Comparison of ENCODE assay signal across 8 cellular contexts in genomic region chr12:123971770-123972447, GRCh38. TPM values are rescaled to one million over a fixed set of nuclear protein-coding genes. Genes with fewer than 3 reads are reported as not detected.
DNase-seq lines count a peak whose midpoint lies in the region; ATAC-seq and TF ChIP-seq lines count a peak whose summit lies in the region.

No MANE protein-coding gene starts in this region.

- DNase-seq in GM12864 (ENCODE audit: low read depth) (no peak), NCI-H526 treated with DMSO at 0.1 percent for 48 hours (lab: John Stamatoyannopoulos, UW) (peak; percentile 52), activated T-cell treated with anti-CD3 and anti-CD28 coated beads for 24 hours (ENCODE audit: low read depth) (peak; percentile 21), epithelial cell of proximal tubule (ENCODE audit: low read depth) (no peak), testis (peak; percentile 50), foreskin melanocyte (no peak)

- TF ChIP-seq CTCF in GM12864 (IDR thresholded peaks at IDR 0.05; ENCODE audit: low read depth, low read length, missing control alignments) (no peak), epithelial cell of proximal tubule (conservative IDR thresholded peaks at IDR 0.05; ENCODE audit: low read depth, low read length) (no peak), testis (IDR thresholded peaks at IDR 0.05) (no peak)

- H3K9me3 ChIP-seq in muscle layer of duodenum (ENCODE audit: control insufficient read depth in 1 of 2, low read length in 2 of 2), result no peaks in the 10 kb centered on the region
- H3K9me3 ChIP-seq in testis, result no peaks in the 10 kb centered on the region

- peak; percentile 4 for ATAC-seq in HG02759 (IDR thresholded peaks at IDR 0.05; ENCODE audit: unreplicated experiment)

- WGBS in testis, 2 donors, result 0 to 2% methylated on average over 15 to 30 of the region's 54 CpGs

- intact Hi-C loops in testis (cut with DNase I; ENCODE audit: low total_unique reads), result no loop called here

- H3K27me3 ChIP-seq in muscle layer of duodenum (ENCODE audit: low read depth, low read length) (no peaks in the 10 kb centered on the region), testis (no peaks in the 10 kb centered on the region)

- TF ChIP-seq POLR2A in testis (IDR thresholded peaks at IDR 0.05), result no peak

- peaks cover 0 to 23% of the 10 kb centered on the region in 2 donors for H3K4me1 ChIP-seq in muscle layer of duodenum (ENCODE audit: control insufficient read depth in 1 of 2, insufficient read depth in 2 of 2, low read length in 2 of 2)
- peaks cover 8% of the 10 kb centered on the region for H3K4me1 ChIP-seq in testis

- H3K4me3 ChIP-seq in GM12864 (ENCODE audit: low read depth, low read length), result peak overlapping the region; percentile 73
- peak overlapping the region; percentile 80 for H3K4me3 ChIP-seq in epithelial cell of proximal tubule (ENCODE audit: low read depth, low read length)
- H3K4me3 ChIP-seq in muscle layer of duodenum (ENCODE audit: low read depth in 1 of 2, low read length in 2 of 2), result peak overlapping the region; percentile 85 to 93
- peak overlapping the region; percentile 93 to 98 for H3K4me3 ChIP-seq in testis

- H3K27ac ChIP-seq in muscle layer of duodenum (ENCODE audit: low read length) (peak overlapping the region; percentile 77), testis (peak overlapping the region; percentile 90 to 92)

- H3K36me3 ChIP-seq in muscle layer of duodenum (ENCODE audit: control insufficient read depth in 1 of 2, insufficient read depth in 2 of 2, low read length in 2 of 2) (no peaks in the 10 kb centered on the region), testis (ENCODE audit: low read depth, missing control alignments) (no peaks in the 10 kb centered on the region)

RNA-seq across cellular contexts. Expression of gene CCDC92, which starts 0.7 kb away (rescaled TPM):
- total RNA-seq in epithelial cell of proximal tubule, result 13.5 and 25.9 TPM in 2 replicates
- 10 to 100 TPM; 63.6 to 79.1 TPM for total RNA-seq in testis
- polyA plus RNA-seq in testis (ENCODE audit: insufficient read depth, low read depth, low replicate concordance), result 140 TPM

RNA-seq across cellular contexts. Expression of gene ZNF664, which starts 1.1 kb away (rescaled TPM):
- total RNA-seq in epithelial cell of proximal tubule (39.0 and 41.7 TPM in 2 replicates), testis (10 to 100 TPM; 55.9 to 69.6 TPM)
- 63.4 TPM for polyA plus RNA-seq in testis (ENCODE audit: insufficient read depth, low read depth, low replicate concordance)

Comparison
In these comparisons a context has a peak if more than half of its experiments do, and no peak if none do; other contexts are left out.
1. DNase-seq: peak in NCI-H526 treated with DMSO at 0.1 percent for 48 hours (single experiment), activated T-cell treated with anti-CD3 and anti-CD28 coated beads for 24 hours (single experiment) and testis (single experiment); none in GM12864 (single experiment), epithelial cell of proximal tubule (single experiment) and foreskin melanocyte (single experiment).
2. Peak in every context shown above with its lines, with median percentiles within 50 percentile points of each other: H3K4me3 ChIP-seq.